8 cellular contexts compared by ENCODE assay signal in the genomic region with DNA sequence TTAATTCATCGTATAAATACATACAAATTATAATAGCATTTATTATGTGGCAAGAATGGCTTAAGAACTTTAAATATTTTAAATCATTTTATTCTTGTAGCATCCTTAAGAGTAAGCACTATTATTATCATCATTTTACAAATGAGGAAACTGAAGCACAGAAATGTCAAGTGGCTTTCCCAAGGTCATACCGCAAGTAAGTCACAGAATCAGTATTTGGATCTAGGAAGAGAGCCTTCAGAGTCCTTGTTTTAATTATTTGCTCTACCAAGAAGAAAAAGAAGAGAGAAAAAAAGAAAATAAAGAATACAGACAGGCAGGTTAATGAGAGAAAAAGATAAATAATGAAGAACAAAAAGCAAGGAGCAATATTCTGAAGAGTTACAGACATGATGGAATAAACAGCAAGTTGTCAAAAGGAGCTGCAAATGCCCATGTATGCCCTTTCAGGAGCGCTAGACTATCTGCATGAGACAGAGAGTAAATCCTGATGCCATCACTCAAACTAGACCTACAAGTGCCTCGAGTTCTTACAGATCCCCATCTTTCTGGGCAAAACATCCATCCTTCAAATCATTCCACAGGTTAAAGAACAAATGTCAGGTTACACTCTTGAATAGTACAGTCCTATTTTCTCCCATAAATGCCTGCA.
"Had no signal": no experiment of that assay in that cellular context is flagged by ENCODE, and none has a peak within 500 bp of the region (broad histone marks: within the 10 kb centered on the region; RNA-seq: fewer than 3 reads in every experiment).

No MANE protein-coding gene starts in this region.

- H3K9ac ChIP-seq: GM23248 had no signal

- H3K4me1 ChIP-seq: HAP-1 had no signal

- H2AFZ ChIP-seq: GM23248 had no signal

- H3K4me3 Mint-ChIP-seq: HFFc6 had no signal

- H3K9me3 ChIP-seq: HAP-1 had no signal

- H3K36me3 ChIP-seq: HAP-1 had no signal

- H3K4me3 ChIP-seq: GM23248, HAP-1 had no signal

- FAIRE-seq: H54 had no signal

- ATAC-seq: HCT116 had no signal

- H3K27ac ChIP-seq: GM23248 had no signal

- H3K9me3 Mint-ChIP-seq: HFFc6 had no signal

- DNase-seq: GOT3, H7, HCEC 1CT, HFFc6 had no signal

- H3K27ac Mint-ChIP-seq: HFFc6 had no signal
